8 cellular contexts compared by ENCODE assay signal in genomic region chr6:43636312-43636667, GRCh38. TPM values are rescaled to one million over a fixed set of nuclear protein-coding genes. Genes with fewer than 3 reads are reported as not detected.
DNase-seq lines count a peak whose midpoint lies in the region; ATAC-seq, FAIRE-seq and TF ChIP-seq lines count a peak whose summit lies in the region.

No MANE protein-coding gene starts in this region.

- POLR2A ChIA-PET in OCI-LY7 (lab: Charles Lee): interaction anchor here (0.6 kb wide), 1 partner anchor 176 kb away, joined by 3 read pairs; no protein-coding TSS in a partner anchor

- H4K20me1 ChIP-seq in OCI-LY7 (ENCODE audit: insufficient read depth, low read length): no peaks in the 10 kb centered on the region

- DNase-seq in NCI-H1092 treated with DMSO at 0.1 percent for 48 hours (lab: John Stamatoyannopoulos, UW): peak; percentile 21
- DNase-seq in NCI-H1092 (lab: John Stamatoyannopoulos, UW): no peak
- DNase-seq in OCI-LY7 (ENCODE audit: low spot score): peak; percentile 26
- DNase-seq in colonic mucosa: no peak
- no peak for DNase-seq in GDM1 (lab: John Stamatoyannopoulos, UW)
- DNase-seq in RCC 7860 (ENCODE audit: low spot score): no peak
- no peak for DNase-seq in sciatic nerve (ENCODE audit: low spot score)

- H3K9ac ChIP-seq in colonic mucosa (ENCODE audit: low read depth in 2 of 2, low read length in 2 of 2) (peak overlapping the region; percentile 83 to 99), mucosa of rectum (ENCODE audit: low read depth in 1 of 2, low read length in 2 of 2) (peak overlapping the region; percentile 95 to 97)

- peak overlapping the region; percentile 90 for H3K4me3 ChIP-seq in OCI-LY7 (ENCODE audit: low read depth, low read length, poor library complexity, severe bottlenecking)
- H3K4me3 ChIP-seq in colonic mucosa: peak overlapping the region; percentile 60
- peak overlapping the region; percentile 99 for H3K4me3 ChIP-seq in mucosa of rectum (ENCODE audit: low read length in 2 of 2)

- FAIRE-seq in RCC 7860 (lab: Jason Lieb, UNC): no peak

- H3K9me3 ChIP-seq in OCI-LY7 (ENCODE audit: low read length) (no peaks in the 10 kb centered on the region), colonic mucosa (no peaks in the 10 kb centered on the region), mucosa of rectum (ENCODE audit: control insufficient read depth in 2 of 2, low read length in 2 of 2) (no peaks in the 10 kb centered on the region)

- BruUV-seq in OCI-LY7 (replicated peaks; lab: Mats Ljungman, UMichigan): no TSS peak

- TF ChIP-seq CTCF in OCI-LY7 (conservative IDR thresholded peaks at IDR 0.05; ENCODE audit: low read length): no peak
- no peak for TF ChIP-seq CTCF in colonic mucosa (IDR thresholded peaks at IDR 0.05)

- peaks cover 53% of the 10 kb centered on the region for H3K79me2 ChIP-seq in OCI-LY7 (ENCODE audit: insufficient read depth, low read depth, low read length)

- H3K27ac ChIP-seq in OCI-LY7 (ENCODE audit: low read depth, low read length, poor library complexity, severe bottlenecking): peak overlapping the region; percentile 72
- peak overlapping the region; percentile 58 for H3K27ac ChIP-seq in colonic mucosa
- peak overlapping the region; percentile 84 to 88 for H3K27ac ChIP-seq in mucosa of rectum (ENCODE audit: low read depth in 2 of 2, low read length in 2 of 2)

- peak overlapping the region; percentile 86; the same call in 1 of the 2 replicates for H2AFZ ChIP-seq in OCI-LY7 (ENCODE audit: low read length)

- no peak for ATAC-seq in sciatic nerve

- H3K9me2 ChIP-seq in OCI-LY7 (ENCODE audit: insufficient read depth, low read length): no peaks in the 10 kb centered on the region

- H3K4me2 ChIP-seq in OCI-LY7 (ENCODE audit: low read length): peak overlapping the region; percentile 83

- no peaks in the 10 kb centered on the region for H3K27me3 ChIP-seq in colonic mucosa
- no peaks in the 10 kb centered on the region for H3K27me3 ChIP-seq in mucosa of rectum (ENCODE audit: control insufficient read depth in 2 of 2, insufficient read depth in 2 of 2, low read length in 2 of 2)

- CTCF ChIA-PET in OCI-LY7 (lab: Charles Lee; ENCODE audit: unreplicated experiment): interaction anchor here (0.6 kb wide), 1 partner anchor 585 kb away, joined by 3 read pairs; no protein-coding TSS in a partner anchor

- H3K4me1 ChIP-seq in OCI-LY7 (ENCODE audit: insufficient read depth, low read length, poor library complexity, severe bottlenecking) (peaks cover 43% of the 10 kb centered on the region), colonic mucosa (peaks cover 15% of the 10 kb centered on the region), mucosa of rectum (ENCODE audit: control insufficient read depth in 2 of 2, insufficient read depth in 2 of 2, low read length in 2 of 2) (peaks cover 18 to 22% of the 10 kb centered on the region in 2 donors)

- intact Hi-C loops in OCI-LY7 (cut with micrococcal nuclease; ENCODE audit: unreplicated experiment) (loop anchor here (10.0 kb wide), 2 partner anchors 79 to 439 kb away; no protein-coding TSS in a partner anchor), colonic mucosa (cut with DNase I) (no loop called here), sciatic nerve (cut with DNase I) (no loop called here)

- H3K36me3 ChIP-seq in OCI-LY7 (ENCODE audit: insufficient read depth, low read length) (peaks cover 44% of the 10 kb centered on the region), colonic mucosa (peaks cover 18% of the 10 kb centered on the region), mucosa of rectum (ENCODE audit: control insufficient read depth in 2 of 2, insufficient read depth in 2 of 2, low read length in 2 of 2) (peaks cover 22 to 24% of the 10 kb centered on the region in 2 donors)

RNA-seq across cellular contexts. Expression of gene MAD2L1BP, which starts 0.7 kb away (rescaled TPM):
- 24.0 and 30.8 TPM in 2 replicates for total RNA-seq in OCI-LY7 (2014; rRNA removed; shearing (Covaris generic))
- 33.5 and 43.3 TPM in 2 replicates for total RNA-seq in OCI-LY7 (2022)
- 10 to 100 TPM; 47.7 to 48.8 TPM for total RNA-seq in colonic mucosa
- 16.8 TPM for total RNA-seq in sciatic nerve

RNA-seq across cellular contexts. Expression of gene GTPBP2, which starts 7.2 kb away (rescaled TPM):
- total RNA-seq in OCI-LY7 (2014; rRNA removed; shearing (Covaris generic)): 64.8 and 72.4 TPM in 2 replicates
- total RNA-seq in OCI-LY7 (2022) (86.5 and 90.0 TPM in 2 replicates), colonic mucosa (10 to 100 TPM; 50.0 to 51.7 TPM), sciatic nerve (60.6 TPM)

RNA-seq across cellular contexts. Expression of gene RSPH9, which starts 8.5 kb away (rescaled TPM):
- total RNA-seq in OCI-LY7 (2014; rRNA removed; shearing (Covaris generic)): 0.28 TPM in 1 of 2 replicates, not detected in the other
- total RNA-seq in OCI-LY7 (2022): not detected in 2 replicates
- total RNA-seq in colonic mucosa: not detected
- total RNA-seq in sciatic nerve: 0.49 TPM

RNA-seq across cellular contexts. Expression of gene MRPS18A, which starts 51.3 kb away (rescaled TPM):
- 57.3 and 86.1 TPM in 2 replicates for total RNA-seq in OCI-LY7 (2014; rRNA removed; shearing (Covaris generic))
- 54.7 and 61.6 TPM in 2 replicates for total RNA-seq in OCI-LY7 (2022)
- 100 to 1,000 TPM in 1 of 2 donors, 10 to 100 TPM in 1; 83.6 to 120 TPM for total RNA-seq in colonic mucosa
- total RNA-seq in sciatic nerve: 29.7 TPM

Comparison
In these comparisons a context has a peak if more than half of its experiments do, and no peak if none do; other contexts are left out.
1. DNase-seq: peak in NCI-H1092 treated with DMSO at 0.1 percent for 48 hours (single experiment) and OCI-LY7 (single experiment); none in NCI-H1092 (single experiment), colonic mucosa (single experiment), GDM1 (single experiment), RCC 7860 (single experiment) and sciatic nerve (single experiment).
2. Peak in every context shown above with its lines, with median percentiles within 50 percentile points of each other: H3K27ac ChIP-seq and H3K4me3 ChIP-seq.